In the genomic region with DNA sequence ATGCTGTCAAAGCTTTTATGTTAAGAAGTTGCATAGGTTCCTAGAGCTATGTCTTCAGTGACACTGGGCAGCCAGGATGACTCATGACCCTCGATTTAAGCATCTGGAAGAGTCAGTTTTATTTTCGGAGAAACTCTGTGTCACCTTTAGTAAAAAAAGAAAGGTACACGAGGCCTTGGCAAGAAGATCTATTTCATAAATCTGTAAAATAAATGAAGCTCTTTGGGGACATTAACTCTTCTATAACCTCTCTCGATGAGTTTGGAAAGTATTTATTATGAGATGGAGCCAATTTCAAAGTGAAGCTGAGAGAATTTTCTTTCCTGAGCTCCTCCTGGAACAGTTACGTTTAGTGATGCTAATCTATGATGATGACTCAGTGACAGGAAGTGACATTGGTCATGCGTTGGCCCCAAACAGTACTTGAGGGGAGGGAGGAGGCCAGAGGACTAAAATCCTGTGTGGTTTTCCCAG, we compare ENCODE assay signal across 14 cellular contexts.
A peak's percentile ranks its signal among the peaks of the same experiment; 100 is the strongest.
DNase-seq lines count a peak whose midpoint lies in the region; ATAC-seq lines count a peak whose summit lies in the region.
"Had no signal": no experiment of that assay in that cellular context is flagged by ENCODE, and none has a peak within 500 bp of the region (broad histone marks: within the 10 kb centered on the region; RNA-seq: fewer than 3 reads in every experiment).

No MANE protein-coding gene starts in this region.

- H2BK12ac ChIP-seq in mesenchymal stem cell (ENCODE audit: low read length in 2 of 2), result no peak overlapping the region

- H3K14ac ChIP-seq in mesenchymal stem cell (ENCODE audit: low read length in 2 of 2), result no peak overlapping the region

- no peak overlapping the region for H3K4me3 Mint-ChIP-seq in activated T-helper 2 cell treated with anti-CD3 and anti-CD28 coated beads, Interferon-gamma antibody, Interleukin-2, Interleukin-4, amounts not matched to agents 10 μg/mL and 5 μg/mL and 100 μg/mL, durations not matched to agents 14 hours and 24 hours and 36 hours (ENCODE audit: low read depth)
- H3K4me3 Mint-ChIP-seq in activated CD4-positive, alpha-beta T cell treated with anti-CD3 and anti-CD28 coated beads, Interleukin-2, amount 10 ng/mL, durations not matched to agents 24 days and 14 days, result no peak overlapping the region

- H3K9me3 ChIP-seq in mesenchymal stem cell (ENCODE audit: control insufficient read depth, low read length), result no peaks in the 10 kb centered on the region
- H3K9me3 ChIP-seq: uterus had no signal

- H3K9ac ChIP-seq in mesenchymal stem cell (ENCODE audit: low read length), result peak overlapping the region; percentile 0

- no peaks in the 10 kb centered on the region for H3K4me1 ChIP-seq in mesenchymal stem cell (ENCODE audit: control insufficient read depth, insufficient read depth, low read depth, low read length)
- H3K4me1 ChIP-seq: uterus had no signal

- no peak overlapping the region for H3K18ac ChIP-seq in mesenchymal stem cell (ENCODE audit: low read depth in 1 of 2, low read length in 2 of 2)

- ATAC-seq in HG02678 (IDR thresholded peaks at IDR 0.05; ENCODE audit: unreplicated experiment), result no peak
- ATAC-seq: Right ventricle myocardium inferior had no signal

- no peak overlapping the region for H3K4me3 ChIP-seq in mesenchymal stem cell (ENCODE audit: insufficient read depth in 1 of 2, low read depth in 1 of 2, low read length in 2 of 2)
- H3K4me3 ChIP-seq: cardiac muscle cell, uterus had no signal

- peaks cover 10% of the 10 kb centered on the region for H3K4me1 Mint-ChIP-seq in activated T-helper 2 cell treated with anti-CD3 and anti-CD28 coated beads, Interferon-gamma antibody, Interleukin-2, Interleukin-4, amounts not matched to agents 10 μg/mL and 5 μg/mL and 100 μg/mL, durations not matched to agents 14 hours and 24 hours and 36 hours (ENCODE audit: low read depth)
- peaks cover 3% of the 10 kb centered on the region for H3K4me1 Mint-ChIP-seq in activated CD4-positive, alpha-beta T cell treated with anti-CD3 and anti-CD28 coated beads, Interleukin-2, amount 10 ng/mL, durations not matched to agents 24 days and 14 days

- H2AK5ac ChIP-seq in mesenchymal stem cell (ENCODE audit: low read length, severe bottlenecking), result no peak overlapping the region

- no peak overlapping the region for H2AFZ ChIP-seq in mesenchymal stem cell (ENCODE audit: low read depth, low read length)

- peaks cover 12% of the 10 kb centered on the region for H3K9me3 Mint-ChIP-seq in activated T-helper 2 cell treated with anti-CD3 and anti-CD28 coated beads, Interferon-gamma antibody, Interleukin-2, Interleukin-4, amounts not matched to agents 10 μg/mL and 5 μg/mL and 100 μg/mL, durations not matched to agents 14 hours and 24 hours and 36 hours
- no peaks in the 10 kb centered on the region for H3K9me3 Mint-ChIP-seq in activated CD4-positive, alpha-beta T cell treated with anti-CD3 and anti-CD28 coated beads, Interleukin-2, amount 10 ng/mL, durations not matched to agents 24 days and 14 days

- H3K4ac ChIP-seq in mesenchymal stem cell (ENCODE audit: low read depth in 1 of 2, low read length in 2 of 2), result no peak overlapping the region

- no peak overlapping the region for H4K91ac ChIP-seq in mesenchymal stem cell (ENCODE audit: low read length)

- H3K27ac Mint-ChIP-seq in activated T-helper 2 cell treated with anti-CD3 and anti-CD28 coated beads, Interferon-gamma antibody, Interleukin-2, Interleukin-4, amounts not matched to agents 10 μg/mL and 5 μg/mL and 100 μg/mL, durations not matched to agents 14 hours and 24 hours and 36 hours, result peak overlapping the region; percentile 55
- no peak overlapping the region for H3K27ac Mint-ChIP-seq in activated CD4-positive, alpha-beta T cell treated with anti-CD3 and anti-CD28 coated beads, Interleukin-2, amount 10 ng/mL, durations not matched to agents 24 days and 14 days

- no peak overlapping the region for H2BK120ac ChIP-seq in mesenchymal stem cell (ENCODE audit: low read depth, low read length)

- no peak overlapping the region for H4K8ac ChIP-seq in mesenchymal stem cell (ENCODE audit: low read length)

- no peak overlapping the region for H3K27ac ChIP-seq in mesenchymal stem cell (ENCODE audit: low read length, poor library complexity, severe bottlenecking)
- H3K27ac ChIP-seq: cardiac muscle cell, uterus had no signal

- peaks cover 3% of the 10 kb centered on the region for H3K36me3 Mint-ChIP-seq in activated T-helper 2 cell treated with anti-CD3 and anti-CD28 coated beads, Interferon-gamma antibody, Interleukin-2, Interleukin-4, amounts not matched to agents 10 μg/mL and 5 μg/mL and 100 μg/mL, durations not matched to agents 14 hours and 24 hours and 36 hours (ENCODE audit: low read depth)
- H3K36me3 Mint-ChIP-seq in activated CD4-positive, alpha-beta T cell treated with anti-CD3 and anti-CD28 coated beads, Interleukin-2, amount 10 ng/mL, durations not matched to agents 24 days and 14 days (ENCODE audit: low read depth), result no peaks in the 10 kb centered on the region

- H3K27me3 ChIP-seq in mesenchymal stem cell (ENCODE audit: control insufficient read depth in 1 of 2, insufficient read depth in 1 of 2, low read length in 2 of 2), result no peaks in the 10 kb centered on the region
- H3K27me3 ChIP-seq: cardiac muscle cell, uterus had no signal

- DNase-seq in Daoy (ENCODE audit: low read depth), result peak; percentile 73
- peak; percentile 93 for DNase-seq in M059J (ENCODE audit: low read depth)
- no peak for DNase-seq in activated T-helper 2 cell treated with anti-CD3 and anti-CD28 coated beads, Interferon-gamma antibody, Interleukin-2, Interleukin-4, amounts not matched to agents 10 μg/mL and 5 μg/mL and 100 μg/mL, durations not matched to agents 14 hours and 24 hours and 36 hours (ENCODE audit: low spot score)
- DNase-seq in mesenchymal stem cell, result peak; percentile 81
- no peak for DNase-seq in LoVo (ENCODE audit: low spot score)
- no peak for DNase-seq in cerebellar nuclear complex (lab: John Stamatoyannopoulos, UW)
- DNase-seq in activated CD4-positive, alpha-beta T cell treated with anti-CD3 and anti-CD28 coated beads, Interleukin-2, amount 10 ng/mL, durations not matched to agents 24 days and 14 days, result no peak
- DNase-seq: DND-41, NCI-H1092 treated with DMSO at 0.1 percent for 48 hours, nucleus accumbens, uterus had no signal

- peaks cover 2% of the 10 kb centered on the region for H3K27me3 Mint-ChIP-seq in activated T-helper 2 cell treated with anti-CD3 and anti-CD28 coated beads, Interferon-gamma antibody, Interleukin-2, Interleukin-4, amounts not matched to agents 10 μg/mL and 5 μg/mL and 100 μg/mL, durations not matched to agents 14 hours and 24 hours and 36 hours (ENCODE audit: low read depth)
- H3K27me3 Mint-ChIP-seq in activated CD4-positive, alpha-beta T cell treated with anti-CD3 and anti-CD28 coated beads, Interleukin-2, amount 10 ng/mL, durations not matched to agents 24 days and 14 days, result no peaks in the 10 kb centered on the region

- no peaks in the 10 kb centered on the region for H3K36me3 ChIP-seq in mesenchymal stem cell (ENCODE audit: control insufficient read depth in 1 of 2, insufficient read depth in 2 of 2, low read depth in 1 of 2, low read length in 2 of 2)
- H3K36me3 ChIP-seq: cardiac muscle cell, uterus had no signal

- 19% methylated on average over 5 of the region's 6 CpGs for WGBS in mesenchymal stem cell

- intact Hi-C loops in activated T-helper 2 cell treated with anti-CD3 and anti-CD28 coated beads, Interferon-gamma antibody, Interleukin-2, Interleukin-4, amounts not matched to agents 10 μg/mL and 5 μg/mL and 100 μg/mL, durations not matched to agents 14 hours and 24 hours and 36 hours (cut with micrococcal nuclease), result no loop called here
- intact Hi-C loops in activated CD4-positive, alpha-beta T cell treated with anti-CD3 and anti-CD28 coated beads, Interleukin-2, amount 10 ng/mL, durations not matched to agents 24 days and 14 days (cut with micrococcal nuclease), result no loop called here

- no peaks in the 10 kb centered on the region for H3K79me1 ChIP-seq in mesenchymal stem cell (replicated peaks; ENCODE audit: low read length, poor library complexity, severe bottlenecking)

- H3K23ac ChIP-seq in mesenchymal stem cell (ENCODE audit: low read length in 2 of 2), result no peak overlapping the region

- H2BK5ac ChIP-seq in mesenchymal stem cell (ENCODE audit: low read depth, low read length, poor library complexity, severe bottlenecking), result no peak overlapping the region

- no peak overlapping the region for H3K4me2 ChIP-seq in mesenchymal stem cell (ENCODE audit: low read length, poor library complexity, severe bottlenecking)

- no peak overlapping the region for H2BK15ac ChIP-seq in mesenchymal stem cell (ENCODE audit: low read depth, poor library complexity, severe bottlenecking)

Comparison
In these comparisons a context has a peak if more than half of its experiments do, and no peak if none do; other contexts are left out.
1. DNase-seq: peak in Daoy (single experiment), M059J (single experiment) and mesenchymal stem cell (single experiment); none in activated T-helper 2 cell treated with anti-CD3 and anti-CD28 coated beads, Interferon-gamma antibody, Interleukin-2, Interleukin-4, amounts not matched to agents 10 μg/mL and 5 μg/mL and 100 μg/mL, durations not matched to agents 14 hours and 24 hours and 36 hours (single experiment), LoVo (single experiment), cerebellar nuclear complex (0 of 2) and activated CD4-positive, alpha-beta T cell treated with anti-CD3 and anti-CD28 coated beads, Interleukin-2, amount 10 ng/mL, durations not matched to agents 24 days and 14 days (single experiment).